8 cellular contexts compared by ENCODE assay signal in the genomic region with DNA sequence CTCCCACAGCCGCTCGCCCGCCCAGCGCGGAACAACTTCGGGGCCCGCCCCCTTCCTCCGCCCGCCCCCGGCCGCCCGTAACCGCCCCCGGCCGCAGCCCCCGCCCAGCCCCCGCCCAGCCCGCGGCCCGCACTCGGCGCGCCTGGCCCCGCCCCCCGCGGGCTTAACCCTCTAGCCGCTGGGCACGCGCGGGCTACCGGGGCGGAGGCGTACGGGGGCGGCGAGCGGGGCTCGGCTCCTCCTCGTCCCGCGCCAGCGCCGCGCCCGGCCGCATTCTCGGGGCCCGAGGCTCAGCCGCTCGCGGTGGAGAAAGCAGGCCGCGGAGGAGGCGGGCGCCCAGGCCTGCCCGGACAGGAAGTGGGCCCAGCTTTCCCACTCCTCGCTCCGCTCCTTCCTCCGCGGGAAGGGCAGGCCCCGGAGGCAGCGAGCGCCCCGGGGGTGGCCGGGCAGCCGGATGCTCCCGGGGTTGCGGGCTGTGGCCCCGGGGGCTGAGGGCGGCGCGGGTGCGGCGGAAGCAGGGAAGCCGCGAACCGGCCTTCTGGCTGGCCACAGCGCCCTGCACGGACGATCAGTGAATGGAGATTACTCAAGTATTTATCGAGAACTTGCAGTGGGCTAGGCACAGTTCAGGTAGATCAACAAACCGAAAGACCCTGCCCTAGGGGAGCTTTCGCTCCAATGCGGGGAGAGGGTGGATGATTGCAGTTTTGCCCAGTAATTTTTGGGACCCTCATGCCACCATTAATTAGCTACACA. TPM values are rescaled to one million over a fixed set of nuclear protein-coding genes. Genes with fewer than 3 reads are reported as not detected.
DNase-seq lines count a peak whose midpoint lies in the region; ATAC-seq and TF ChIP-seq lines count a peak whose summit lies in the region.

A gene with protein sequence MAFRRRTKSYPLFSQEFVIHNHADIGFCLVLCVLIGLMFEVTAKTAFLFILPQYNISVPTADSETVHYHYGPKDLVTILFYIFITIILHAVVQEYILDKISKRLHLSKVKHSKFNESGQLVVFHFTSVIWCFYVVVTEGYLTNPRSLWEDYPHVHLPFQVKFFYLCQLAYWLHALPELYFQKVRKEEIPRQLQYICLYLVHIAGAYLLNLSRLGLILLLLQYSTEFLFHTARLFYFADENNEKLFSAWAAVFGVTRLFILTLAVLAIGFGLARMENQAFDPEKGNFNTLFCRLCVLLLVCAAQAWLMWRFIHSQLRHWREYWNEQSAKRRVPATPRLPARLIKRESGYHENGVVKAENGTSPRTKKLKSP (minus strand): TSS at position 39 of the 756 bp plus-strand sequence. CDS start 145 bp downstream, outside the sequence.

- peak; percentile 71 to 79 for ATAC-seq in CD4-positive, CD25-positive, alpha-beta regulatory T cell (ENCODE audit: low read depth in 2 of 2)
- peak; percentile 50 for ATAC-seq in GM19328 (IDR thresholded peaks at IDR 0.05; ENCODE audit: unreplicated experiment)
- peak; percentile 48 for ATAC-seq in HG03460 (IDR thresholded peaks at IDR 0.05; ENCODE audit: unreplicated experiment)

- peak within 1 kb of the TSS; percentile 71 for H3K27ac ChIP-seq in CD4-positive, CD25-positive, alpha-beta regulatory T cell (ENCODE audit: insufficient read depth, low read length, poor library complexity, severe bottlenecking)
- peak within 1 kb of the TSS; percentile 73 for H3K27ac ChIP-seq in OCI-LY1 (ENCODE audit: low read depth, low read length, poor library complexity, severe bottlenecking)

- H3K9me2 ChIP-seq in OCI-LY1 (ENCODE audit: low read depth, low read length): no peaks in the 10 kb centered on the region

- peaks cover 8% of the 10 kb centered on the region for H3K36me3 Mint-ChIP-seq in CD4-positive, CD25-positive, alpha-beta regulatory T cell

- peak within 1 kb of the TSS; percentile 98 for H3K4me2 ChIP-seq in OCI-LY1 (ENCODE audit: low read length)

- peaks cover 10 to 58% (median 35%) of the 10 kb centered on the region in 4 donors for H3K4me1 Mint-ChIP-seq in CD4-positive, CD25-positive, alpha-beta regulatory T cell

- H3K9ac ChIP-seq in OCI-LY1 (ENCODE audit: low read length): peak within 1 kb of the TSS; percentile 93
- H3K9ac ChIP-seq in mucosa of stomach (ENCODE audit: low read length): peak within 1 kb of the TSS; percentile 97

- H3K27me3 Mint-ChIP-seq in CD4-positive, CD25-positive, alpha-beta regulatory T cell: peaks cover 5% of the 10 kb centered on the region

- H3K9me3 Mint-ChIP-seq in CD4-positive, CD25-positive, alpha-beta regulatory T cell: peaks cover 0 to 2% (median 0%) of the 10 kb centered on the region in 7 donors

- no peaks in the 10 kb centered on the region for H3K27me3 ChIP-seq in CD4-positive, CD25-positive, alpha-beta regulatory T cell (ENCODE audit: control insufficient read depth, insufficient read depth, low read length)
- H3K27me3 ChIP-seq in OCI-LY1 (ENCODE audit: insufficient read depth, low read length): no peaks in the 10 kb centered on the region
- no peaks in the 10 kb centered on the region for H3K27me3 ChIP-seq in mucosa of stomach (ENCODE audit: control insufficient read depth, insufficient read depth, low read length)

- H3K4me3 Mint-ChIP-seq in CD4-positive, CD25-positive, alpha-beta regulatory T cell: peak within 1 kb of the TSS; percentile 88 to 92 (median 90)

- H3F3A ChIP-seq in OCI-LY1 (ENCODE audit: insufficient read depth, low read length): 0 out of 2 replicates have a peak, but pooled peaks cover 5% of the 10 kb centered on the region

- H3K79me2 ChIP-seq in OCI-LY1 (ENCODE audit: insufficient read depth, low read length): peaks cover 40% of the 10 kb centered on the region

- no peaks in the 10 kb centered on the region for H3K9me3 ChIP-seq in CD4-positive, CD25-positive, alpha-beta regulatory T cell (ENCODE audit: control insufficient read depth in 2 of 2, low read length in 2 of 2)
- H3K9me3 ChIP-seq in OCI-LY1 (ENCODE audit: low read length) (no peaks in the 10 kb centered on the region), mucosa of stomach (ENCODE audit: control insufficient read depth, low read length) (no peaks in the 10 kb centered on the region)

- no peaks in the 10 kb centered on the region for H4K20me1 ChIP-seq in OCI-LY1 (ENCODE audit: insufficient read depth, low read length)

- peak within 1 kb of the TSS; percentile 81; the same call in 1 of the 2 replicates for H2AFZ ChIP-seq in OCI-LY1 (ENCODE audit: low read length)

- peak; percentile 20; the same call in 1 of the 2 replicates for TF ChIP-seq CTCF in OCI-LY1 (IDR thresholded peaks at IDR 0.05; ENCODE audit: low read length)
- TF ChIP-seq CTCF in epithelial cell of proximal tubule (conservative IDR thresholded peaks at IDR 0.05; ENCODE audit: low read depth, low read length): peak; percentile 9

- peak within 1 kb of the TSS; percentile 73 to 94 (median 93) for H3K27ac Mint-ChIP-seq in CD4-positive, CD25-positive, alpha-beta regulatory T cell

- H3K4me1 ChIP-seq in CD4-positive, CD25-positive, alpha-beta regulatory T cell (ENCODE audit: control insufficient read depth, insufficient read depth, low read length, poor library complexity, severe bottlenecking): peaks cover 44% of the 10 kb centered on the region
- peaks cover 52% of the 10 kb centered on the region for H3K4me1 ChIP-seq in OCI-LY1 (ENCODE audit: insufficient read depth, low read length, severe bottlenecking)
- peaks cover 41% of the 10 kb centered on the region for H3K4me1 ChIP-seq in mucosa of stomach (ENCODE audit: control insufficient read depth, insufficient read depth, low read length)

- H3K4me3 ChIP-seq in CD4-positive, CD25-positive, alpha-beta regulatory T cell (ENCODE audit: low read depth, low read length): peak within 1 kb of the TSS; percentile 77
- peak within 1 kb of the TSS; percentile 88 for H3K4me3 ChIP-seq in OCI-LY1 (ENCODE audit: low read depth, low read length, poor library complexity, severe bottlenecking)
- peak within 1 kb of the TSS; percentile 82 for H3K4me3 ChIP-seq in epithelial cell of proximal tubule (ENCODE audit: low read depth, low read length)
- peak within 1 kb of the TSS; percentile 88 for H3K4me3 ChIP-seq in mucosa of stomach (ENCODE audit: low read length)

- no peaks in the 10 kb centered on the region for H3K36me3 ChIP-seq in CD4-positive, CD25-positive, alpha-beta regulatory T cell (ENCODE audit: control insufficient read depth, insufficient read depth, low read length)
- peaks cover 10% of the 10 kb centered on the region; the same call in 1 of the 2 replicates for H3K36me3 ChIP-seq in OCI-LY1 (ENCODE audit: insufficient read depth, low read length)
- no peaks in the 10 kb centered on the region for H3K36me3 ChIP-seq in mucosa of stomach (ENCODE audit: control insufficient read depth, insufficient read depth, low read length)

- DNase-seq in CD4-positive, CD25-positive, alpha-beta regulatory T cell: peak; percentile 76 to 80 (median 78)
- DNase-seq in activated T-cell treated with anti-CD3 and anti-CD28 coated beads for 4 hours (peak; percentile 68), epithelial cell of proximal tubule (ENCODE audit: low read depth) (no peak)
- peak; percentile 73 for DNase-seq in stimulated activated CD8-positive, alpha-beta memory T cell treated with anti-CD3 and anti-CD28 coated beads, Interleukin-4, amount 100 ng/mL, for 48 hours

RNA-seq across cellular contexts. Expression of the gene that starts here (rescaled TPM):
- 12.0 TPM for total RNA-seq in CD4-positive, CD25-positive, alpha-beta regulatory T cell
- 1 to 10 TPM; 3.2 to 4.5 (median 3.7) TPM for polyA plus RNA-seq in CD4-positive, CD25-positive, alpha-beta regulatory T cell
- 16.3 and 19.2 TPM in 2 replicates for total RNA-seq in epithelial cell of proximal tubule
